ENCODE assay signal across 12 cellular contexts in the genomic region with DNA sequence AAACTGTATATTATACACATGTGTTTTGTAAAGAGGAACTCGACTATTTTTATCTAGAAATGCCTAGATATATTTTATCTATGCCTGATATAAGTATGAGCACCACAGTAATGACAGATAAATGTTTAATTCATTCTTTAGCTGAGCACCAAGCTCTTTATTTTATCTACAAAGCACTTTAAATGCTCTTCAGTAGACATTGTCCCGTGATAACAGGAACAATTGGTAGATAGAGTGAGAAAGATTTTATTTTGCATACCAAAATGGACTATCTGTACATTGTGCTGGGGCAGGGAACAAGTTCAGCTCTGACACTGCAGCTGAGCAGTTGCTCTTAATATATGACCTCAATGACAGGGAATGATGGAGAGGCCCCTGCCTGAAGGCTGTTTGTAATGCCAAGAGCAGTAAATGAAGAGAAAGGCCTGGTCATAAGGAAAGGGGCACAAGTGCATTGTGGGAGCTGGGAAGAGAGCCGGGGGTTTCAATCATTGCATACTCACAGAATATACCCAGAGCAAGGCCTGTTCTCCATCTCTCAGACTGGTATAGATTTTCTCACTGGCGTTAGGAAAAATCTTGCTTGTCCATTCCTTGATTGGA. TPM values are rescaled to one million over a fixed set of nuclear protein-coding genes. Genes with fewer than 3 reads are reported as not detected.
A peak's percentile ranks its signal among the peaks of the same experiment; 100 is the strongest.
DNase-seq lines count a peak whose midpoint lies in the region; ATAC-seq and TF ChIP-seq lines count a peak whose summit lies in the region.
"Had no signal": no experiment of that assay in that cellular context is flagged by ENCODE, and none has a peak within 500 bp of the region (broad histone marks: within the 10 kb centered on the region; RNA-seq: fewer than 3 reads in every experiment).

No MANE protein-coding gene starts in this region.

- DNase-seq in left lung (no peak), mucosa of gallbladder (ENCODE audit: low spot score) (no peak), left lobe of liver (ENCODE audit: low spot score) (no peak)
- DNase-seq: C1 segment of cervical spinal cord, Karpas-422, NCI-H524 had no signal

- H3K9ac ChIP-seq in BLaER1 treated with 17β-estradiol and CSF1 and Interleukin-3, amounts not matched to agents 10 nM and 100 nM = peak overlapping the region in 8 of 11 experiments; percentile 34 to 74 (median 64); a peak in 15 of 22 replicates
- H3K9ac ChIP-seq: parathyroid adenoma had no signal

- H3K27me3 ChIP-seq in BLaER1 treated with 17β-estradiol and CSF1 and Interleukin-3, amounts not matched to agents 10 nM and 100 nM = no peaks in the 10 kb centered on the region
- no peaks in the 10 kb centered on the region for H3K27me3 ChIP-seq in left lung

- peak overlapping the region in 2 of 10 experiments; percentile 16 to 24; a peak in 4 of 20 replicates for H3K4me3 ChIP-seq in BLaER1 treated with 17β-estradiol and CSF1 and Interleukin-3, amounts not matched to agents 10 nM and 100 nM
- H3K4me3 ChIP-seq in left lung = no peak overlapping the region

- ATAC-seq in GM21360 (IDR thresholded peaks at IDR 0.05; ENCODE audit: unreplicated experiment) (peak; percentile 12), SK-N-SH treated with all-trans-retinoic acid at 6 μM for 48 hours (peak; percentile 13), left lung (peak; percentile 4), GM21390 (IDR thresholded peaks at IDR 0.05; ENCODE audit: unreplicated experiment) (no peak), left lobe of liver (no peak), GM18519 (IDR thresholded peaks at IDR 0.05; ENCODE audit: low FRiP score, unreplicated experiment) (no peak)

- H3K4me2 ChIP-seq in BLaER1 treated with 17β-estradiol and CSF1 and Interleukin-3, amounts not matched to agents 10 nM and 100 nM = peak overlapping the region; percentile 26 to 90 (median 77); a peak in 21 of 22 replicates

- peaks cover 24 to 95% (median 84%) of the 10 kb centered on the region in 11 experiments for H3K36me3 ChIP-seq in BLaER1 treated with 17β-estradiol and CSF1 and Interleukin-3, amounts not matched to agents 10 nM and 100 nM
- no peaks in the 10 kb centered on the region for H3K36me3 ChIP-seq in left lung

- no peak for TF ChIP-seq CTCF in left lung (IDR thresholded peaks at IDR 0.05)

- H3K27ac ChIP-seq in BLaER1 treated with 17β-estradiol and CSF1 and Interleukin-3, amounts not matched to agents 10 nM and 100 nM = peak overlapping the region; percentile 32 to 94 (median 81); a peak in 19 of 22 replicates
- peak overlapping the region; percentile 27 to 61 for H3K27ac ChIP-seq in left lung
- H3K27ac ChIP-seq: parathyroid adenoma had no signal

- H4K20me1 ChIP-seq in BLaER1 treated with 17β-estradiol and CSF1 and Interleukin-3, amounts not matched to agents 10 nM and 100 nM = 0 out of 22 replicates have a peak, but pooled peaks cover 0 to 6% (median 0%) of the 10 kb centered on the region in 11 experiments

- intact Hi-C loops in left lung (cut with DNase I) = no loop called here

- H3K4me1 ChIP-seq in BLaER1 treated with 17β-estradiol and CSF1 and Interleukin-3, amounts not matched to agents 10 nM and 100 nM = peaks cover 15 to 80% (median 46%) of the 10 kb centered on the region in 10 experiments
- H3K4me1 ChIP-seq in left lung = peaks cover 28 to 60% of the 10 kb centered on the region in 2 donors

- no peaks in the 10 kb centered on the region for H3K9me3 ChIP-seq in BLaER1 treated with 17β-estradiol and CSF1 and Interleukin-3, amounts not matched to agents 10 nM and 100 nM (replicated peaks in 1 of 11)
- no peaks in the 10 kb centered on the region for H3K9me3 ChIP-seq in left lung

TF ChIP-seq in SK-N-SH treated with all-trans-retinoic acid at 6 μM for 48 hours, 23 proteins besides CTCF, POLR2A, EP300 and RAD21:
- TF ChIP-seq ZFP30 (CRISPR knock-in tag; IDR thresholded peaks at IDR 0.05) (no peak), ZC3H10 (CRISPR knock-in tag; IDR thresholded peaks at IDR 0.05) (no peak), TCF4 (CRISPR knock-in tag; IDR thresholded peaks at IDR 0.05; ENCODE audit: borderline replicate concordance) (peak; percentile 18; the same call in 1 of the 2 replicates), ISL1 (CRISPR knock-in tag; IDR thresholded peaks at IDR 0.05) (peak; percentile 80)
- TF ChIP-seq, protein P1, sequence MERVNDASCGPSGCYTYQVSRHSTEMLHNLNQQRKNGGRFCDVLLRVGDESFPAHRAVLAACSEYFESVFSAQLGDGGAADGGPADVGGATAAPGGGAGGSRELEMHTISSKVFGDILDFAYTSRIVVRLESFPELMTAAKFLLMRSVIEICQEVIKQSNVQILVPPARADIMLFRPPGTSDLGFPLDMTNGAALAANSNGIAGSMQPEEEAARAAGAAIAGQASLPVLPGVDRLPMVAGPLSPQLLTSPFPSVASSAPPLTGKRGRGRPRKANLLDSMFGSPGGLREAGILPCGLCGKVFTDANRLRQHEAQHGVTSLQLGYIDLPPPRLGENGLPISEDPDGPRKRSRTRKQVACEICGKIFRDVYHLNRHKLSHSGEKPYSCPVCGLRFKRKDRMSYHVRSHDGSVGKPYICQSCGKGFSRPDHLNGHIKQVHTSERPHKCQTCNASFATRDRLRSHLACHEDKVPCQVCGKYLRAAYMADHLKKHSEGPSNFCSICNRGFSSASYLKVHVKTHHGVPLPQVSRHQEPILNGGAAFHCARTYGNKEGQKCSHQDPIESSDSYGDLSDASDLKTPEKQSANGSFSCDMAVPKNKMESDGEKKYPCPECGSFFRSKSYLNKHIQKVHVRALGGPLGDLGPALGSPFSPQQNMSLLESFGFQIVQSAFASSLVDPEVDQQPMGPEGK (CRISPR knock-in tag; IDR thresholded peaks at IDR 0.05; ENCODE audit: borderline replicate concordance) = no peak
- TF ChIP-seq, protein P2, sequence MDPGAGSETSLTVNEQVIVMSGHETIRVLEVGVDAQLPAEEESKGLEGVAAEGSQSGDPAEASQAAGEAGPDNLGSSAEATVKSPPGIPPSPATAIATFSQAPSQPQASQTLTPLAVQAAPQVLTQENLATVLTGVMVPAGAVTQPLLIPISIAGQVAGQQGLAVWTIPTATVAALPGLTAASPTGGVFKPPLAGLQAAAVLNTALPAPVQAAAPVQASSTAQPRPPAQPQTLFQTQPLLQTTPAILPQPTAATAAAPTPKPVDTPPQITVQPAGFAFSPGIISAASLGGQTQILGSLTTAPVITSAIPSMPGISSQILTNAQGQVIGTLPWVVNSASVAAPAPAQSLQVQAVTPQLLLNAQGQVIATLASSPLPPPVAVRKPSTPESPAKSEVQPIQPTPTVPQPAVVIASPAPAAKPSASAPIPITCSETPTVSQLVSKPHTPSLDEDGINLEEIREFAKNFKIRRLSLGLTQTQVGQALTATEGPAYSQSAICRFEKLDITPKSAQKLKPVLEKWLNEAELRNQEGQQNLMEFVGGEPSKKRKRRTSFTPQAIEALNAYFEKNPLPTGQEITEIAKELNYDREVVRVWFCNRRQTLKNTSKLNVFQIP (CRISPR knock-in tag; IDR thresholded peaks at IDR 0.05; ENCODE audit: borderline replicate concordance, low read depth) = no peak
- TF ChIP-seq, protein P3, sequence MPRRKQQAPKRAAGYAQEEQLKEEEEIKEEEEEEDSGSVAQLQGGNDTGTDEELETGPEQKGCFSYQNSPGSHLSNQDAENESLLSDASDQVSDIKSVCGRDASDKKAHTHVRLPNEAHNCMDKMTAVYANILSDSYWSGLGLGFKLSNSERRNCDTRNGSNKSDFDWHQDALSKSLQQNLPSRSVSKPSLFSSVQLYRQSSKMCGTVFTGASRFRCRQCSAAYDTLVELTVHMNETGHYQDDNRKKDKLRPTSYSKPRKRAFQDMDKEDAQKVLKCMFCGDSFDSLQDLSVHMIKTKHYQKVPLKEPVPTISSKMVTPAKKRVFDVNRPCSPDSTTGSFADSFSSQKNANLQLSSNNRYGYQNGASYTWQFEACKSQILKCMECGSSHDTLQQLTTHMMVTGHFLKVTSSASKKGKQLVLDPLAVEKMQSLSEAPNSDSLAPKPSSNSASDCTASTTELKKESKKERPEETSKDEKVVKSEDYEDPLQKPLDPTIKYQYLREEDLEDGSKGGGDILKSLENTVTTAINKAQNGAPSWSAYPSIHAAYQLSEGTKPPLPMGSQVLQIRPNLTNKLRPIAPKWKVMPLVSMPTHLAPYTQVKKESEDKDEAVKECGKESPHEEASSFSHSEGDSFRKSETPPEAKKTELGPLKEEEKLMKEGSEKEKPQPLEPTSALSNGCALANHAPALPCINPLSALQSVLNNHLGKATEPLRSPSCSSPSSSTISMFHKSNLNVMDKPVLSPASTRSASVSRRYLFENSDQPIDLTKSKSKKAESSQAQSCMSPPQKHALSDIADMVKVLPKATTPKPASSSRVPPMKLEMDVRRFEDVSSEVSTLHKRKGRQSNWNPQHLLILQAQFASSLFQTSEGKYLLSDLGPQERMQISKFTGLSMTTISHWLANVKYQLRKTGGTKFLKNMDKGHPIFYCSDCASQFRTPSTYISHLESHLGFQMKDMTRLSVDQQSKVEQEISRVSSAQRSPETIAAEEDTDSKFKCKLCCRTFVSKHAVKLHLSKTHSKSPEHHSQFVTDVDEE (CRISPR knock-in tag; IDR thresholded peaks at IDR 0.05) = peak; percentile 54; the same call in 1 of the 2 replicates
- TF ChIP-seq, protein P4, sequence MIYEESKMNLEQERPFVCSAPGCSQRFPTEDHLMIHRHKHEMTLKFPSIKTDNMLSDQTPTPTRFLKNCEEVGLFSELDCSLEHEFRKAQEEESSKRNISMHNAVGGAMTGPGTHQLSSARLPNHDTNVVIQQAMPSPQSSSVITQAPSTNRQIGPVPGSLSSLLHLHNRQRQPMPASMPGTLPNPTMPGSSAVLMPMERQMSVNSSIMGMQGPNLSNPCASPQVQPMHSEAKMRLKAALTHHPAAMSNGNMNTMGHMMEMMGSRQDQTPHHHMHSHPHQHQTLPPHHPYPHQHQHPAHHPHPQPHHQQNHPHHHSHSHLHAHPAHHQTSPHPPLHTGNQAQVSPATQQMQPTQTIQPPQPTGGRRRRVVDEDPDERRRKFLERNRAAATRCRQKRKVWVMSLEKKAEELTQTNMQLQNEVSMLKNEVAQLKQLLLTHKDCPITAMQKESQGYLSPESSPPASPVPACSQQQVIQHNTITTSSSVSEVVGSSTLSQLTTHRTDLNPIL (CRISPR knock-in tag; IDR thresholded peaks at IDR 0.05; ENCODE audit: low read depth) = 0 out of 2 replicates have a peak, but pooled peaks have one; percentile 25

RNA-seq across cellular contexts. Expression of a gene that starts 57.3 kb away (rescaled TPM):
- total RNA-seq in left lung = 100 to 1,000 TPM; 138 to 162 TPM
- total RNA-seq in mucosa of gallbladder = 64.0 TPM
- 37.2 TPM for total RNA-seq in left lobe of liver

Comparison
In these comparisons a context has a peak if more than half of its experiments do, and no peak if none do; other contexts are left out.
1. ATAC-seq: peak in GM21360 (single experiment), SK-N-SH treated with all-trans-retinoic acid at 6 μM for 48 hours (single experiment) and left lung (single experiment); none in GM21390 (single experiment), left lobe of liver (single experiment) and GM18519 (single experiment).